In the genomic region with DNA sequence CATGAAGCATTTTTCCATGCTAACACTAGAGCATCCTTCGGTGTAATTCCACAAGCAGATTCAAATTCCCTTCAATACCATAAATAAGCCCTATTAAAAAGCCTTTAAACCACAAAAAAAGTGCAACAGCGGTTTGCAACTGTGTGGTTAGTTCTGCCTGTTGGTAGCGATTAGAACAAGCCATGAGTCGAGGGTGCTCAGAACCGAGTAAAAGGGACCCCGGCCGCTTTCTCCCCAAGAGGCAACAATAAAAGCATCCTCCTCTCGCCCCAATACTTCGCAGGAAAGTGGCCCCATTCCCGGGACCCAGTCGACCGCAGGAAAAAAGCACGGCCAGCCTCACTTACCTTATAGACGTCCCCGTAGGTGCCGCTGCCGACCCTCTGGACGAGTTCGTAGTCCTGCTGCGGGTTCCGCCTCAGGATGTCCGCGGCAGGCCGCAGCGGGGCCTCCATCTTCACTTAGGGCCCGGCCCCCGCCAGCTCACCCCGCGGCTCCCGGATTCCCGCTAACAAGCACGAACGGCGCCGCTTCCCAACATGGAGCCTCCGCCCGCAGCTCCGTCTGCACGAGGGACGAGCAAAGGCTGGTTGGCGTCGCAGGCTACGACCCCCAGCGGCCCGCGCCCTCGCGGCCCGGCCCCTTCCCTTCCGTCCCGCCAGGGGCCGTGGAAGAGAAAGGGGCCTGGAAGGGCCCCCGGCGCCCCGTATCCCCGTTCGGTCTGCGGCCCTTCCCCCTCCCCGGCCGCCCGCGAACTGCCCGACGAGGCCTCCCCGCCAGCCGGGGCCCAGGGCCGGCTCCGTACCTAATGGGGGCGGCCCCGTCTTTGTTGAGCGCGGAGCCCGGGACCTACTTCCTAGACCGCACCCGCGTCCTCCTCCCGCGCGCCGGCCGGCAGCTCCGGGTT, we compare ENCODE assay signal across 8 cellular contexts. TPM values are rescaled to one million over a fixed set of nuclear protein-coding genes. Genes with fewer than 3 reads are reported as not detected.
DNase-seq lines count a peak whose midpoint lies in the region; ATAC-seq and TF ChIP-seq lines count a peak whose summit lies in the region.

No MANE protein-coding gene starts in this region.

- no peak for TF ChIP-seq EP300 in ovary (IDR thresholded peaks at IDR 0.05)

- peaks cover 19 to 50% (median 45%) of the 10 kb centered on the region in 11 experiments; a peak in 19 of 22 replicates for H4K20me1 ChIP-seq in BLaER1 treated with 17β-estradiol and CSF1 and Interleukin-3, amounts not matched to agents 10 nM and 100 nM

- H3K4me1 Mint-ChIP-seq in activated naive CD8-positive, alpha-beta T cell (ENCODE audit: low read depth): peaks cover 50% of the 10 kb centered on the region

- 0 to 1% (median 1%) methylated on average over 38 to 82 of the region's 82 CpGs for WGBS in ovary, 3 donors

- H3K4me1 ChIP-seq in BLaER1 treated with 17β-estradiol and CSF1 and Interleukin-3, amounts not matched to agents 10 nM and 100 nM: peaks cover 45 to 62% (median 49%) of the 10 kb centered on the region in 10 experiments
- H3K4me1 ChIP-seq in cardiac muscle cell (ENCODE audit: low read depth) (peaks cover 19% of the 10 kb centered on the region), ovary (ENCODE audit: insufficient read depth) (peaks cover 11% of the 10 kb centered on the region)

- DNase-seq in NCI-H69 (lab: John Stamatoyannopoulos, UW) (peak; percentile 87), cardiac muscle cell (ENCODE audit: low read depth in 1 of 2, low spot score in 1 of 2) (peak; percentile 54 to 77), ovary (peak; percentile 54 to 77 (median 62)), SKM-1 (lab: John Stamatoyannopoulos, UW; ENCODE audit: unreplicated experiment) (no peak)

- peak overlapping the region; percentile 90 to 96 (median 93) for H3K9ac ChIP-seq in BLaER1 treated with 17β-estradiol and CSF1 and Interleukin-3, amounts not matched to agents 10 nM and 100 nM

- ATAC-seq in GM18868 (IDR thresholded peaks at IDR 0.05; ENCODE audit: unreplicated experiment): peak; percentile 41
- ATAC-seq in HG03095 (IDR thresholded peaks at IDR 0.05; ENCODE audit: unreplicated experiment): peak; percentile 28

- no peak for TF ChIP-seq POLR2A in ovary (IDR thresholded peaks at IDR 0.05)

- H3K27me3 Mint-ChIP-seq in activated naive CD8-positive, alpha-beta T cell: no peaks in the 10 kb centered on the region

- H3K36me3 Mint-ChIP-seq in activated naive CD8-positive, alpha-beta T cell: peaks cover 7% of the 10 kb centered on the region

- no peaks in the 10 kb centered on the region for H3K9me3 Mint-ChIP-seq in activated naive CD8-positive, alpha-beta T cell (ENCODE audit: low read depth)

- H3K27ac ChIP-seq in BLaER1 treated with 17β-estradiol and CSF1 and Interleukin-3, amounts not matched to agents 10 nM and 100 nM: peak overlapping the region; percentile 77 to 94 (median 90)
- H3K27ac ChIP-seq in cardiac muscle cell (peak overlapping the region; percentile 95), ovary (peak overlapping the region; percentile 93 to 97)

- no peaks in the 10 kb centered on the region for H3K27me3 ChIP-seq in BLaER1 treated with 17β-estradiol and CSF1 and Interleukin-3, amounts not matched to agents 10 nM and 100 nM
- H3K27me3 ChIP-seq in cardiac muscle cell (peaks cover 3% of the 10 kb centered on the region), ovary (no peaks in the 10 kb centered on the region)

- intact Hi-C loops in ovary (cut with DNase I): loop anchor here (2.0 to 10.0 kb wide), 4 partner anchors 137 to 213 kb away; a partner anchor contains a TSS

- TF ChIP-seq CTCF in cardiac muscle cell (IDR thresholded peaks at IDR 0.05; ENCODE audit: low read depth, low read length) (no peak), ovary (IDR thresholded peaks at IDR 0.05) (no peak)

- peak overlapping the region; percentile 92 to 100 (median 95) for H3K4me2 ChIP-seq in BLaER1 treated with 17β-estradiol and CSF1 and Interleukin-3, amounts not matched to agents 10 nM and 100 nM

- H3K36me3 ChIP-seq in BLaER1 treated with 17β-estradiol and CSF1 and Interleukin-3, amounts not matched to agents 10 nM and 100 nM: peaks cover 0 to 9% (median 3%) of the 10 kb centered on the region in 11 experiments; a peak in 4 of 22 replicates
- H3K36me3 ChIP-seq in cardiac muscle cell (no peaks in the 10 kb centered on the region), ovary (no peaks in the 10 kb centered on the region)

- peak overlapping the region; percentile 92 for H3K4me3 Mint-ChIP-seq in activated naive CD8-positive, alpha-beta T cell

- peak overlapping the region; percentile 89 to 98 (median 94) for H3K4me3 ChIP-seq in BLaER1 treated with 17β-estradiol and CSF1 and Interleukin-3, amounts not matched to agents 10 nM and 100 nM
- H3K4me3 ChIP-seq in cardiac muscle cell (peak overlapping the region; percentile 95), ovary (peak overlapping the region; percentile 85)

- peak overlapping the region; percentile 87 for H3K27ac Mint-ChIP-seq in activated naive CD8-positive, alpha-beta T cell

- peaks cover 1 to 5% (median 4%) of the 10 kb centered on the region in 11 experiments; a peak in 20 of 22 replicates for H3K9me3 ChIP-seq in BLaER1 treated with 17β-estradiol and CSF1 and Interleukin-3, amounts not matched to agents 10 nM and 100 nM (replicated peaks in 1 of 11)
- H3K9me3 ChIP-seq in cardiac muscle cell (ENCODE audit: low read depth) (no peaks in the 10 kb centered on the region), ovary (no peaks in the 10 kb centered on the region)

RNA-seq across cellular contexts. Expression of a gene that starts 0.5 kb away (rescaled TPM):
- total RNA-seq in cardiac muscle cell (158 and 402 TPM in 2 replicates), ovary (100 to 1,000 TPM in 2 of 7 donors, 10 to 100 TPM in 5; 60.8 to 202 (median 69.8) TPM)
- polyA plus RNA-seq in cardiac muscle cell (53.0 and 79.2 TPM in 2 replicates), ovary (10 to 100 TPM; 32.4 to 35.4 TPM)

RNA-seq across cellular contexts. Expression of a gene that starts 28.1 kb away (rescaled TPM):
- 0.39 and 1.5 TPM in 2 replicates for total RNA-seq in cardiac muscle cell
- polyA plus RNA-seq in cardiac muscle cell: 1.0 and 3.3 TPM in 2 replicates
- 10 to 100 TPM in 4 of 7 donors, 1 to 10 TPM in 3; 6.8 to 11.4 (median 10.7) TPM for total RNA-seq in ovary
- 10 to 100 TPM in 1 of 2 donors, 1 to 10 TPM in 1; 6.6 to 11.8 TPM for polyA plus RNA-seq in ovary
